8 cellular contexts compared by ENCODE assay signal in the genomic region with DNA sequence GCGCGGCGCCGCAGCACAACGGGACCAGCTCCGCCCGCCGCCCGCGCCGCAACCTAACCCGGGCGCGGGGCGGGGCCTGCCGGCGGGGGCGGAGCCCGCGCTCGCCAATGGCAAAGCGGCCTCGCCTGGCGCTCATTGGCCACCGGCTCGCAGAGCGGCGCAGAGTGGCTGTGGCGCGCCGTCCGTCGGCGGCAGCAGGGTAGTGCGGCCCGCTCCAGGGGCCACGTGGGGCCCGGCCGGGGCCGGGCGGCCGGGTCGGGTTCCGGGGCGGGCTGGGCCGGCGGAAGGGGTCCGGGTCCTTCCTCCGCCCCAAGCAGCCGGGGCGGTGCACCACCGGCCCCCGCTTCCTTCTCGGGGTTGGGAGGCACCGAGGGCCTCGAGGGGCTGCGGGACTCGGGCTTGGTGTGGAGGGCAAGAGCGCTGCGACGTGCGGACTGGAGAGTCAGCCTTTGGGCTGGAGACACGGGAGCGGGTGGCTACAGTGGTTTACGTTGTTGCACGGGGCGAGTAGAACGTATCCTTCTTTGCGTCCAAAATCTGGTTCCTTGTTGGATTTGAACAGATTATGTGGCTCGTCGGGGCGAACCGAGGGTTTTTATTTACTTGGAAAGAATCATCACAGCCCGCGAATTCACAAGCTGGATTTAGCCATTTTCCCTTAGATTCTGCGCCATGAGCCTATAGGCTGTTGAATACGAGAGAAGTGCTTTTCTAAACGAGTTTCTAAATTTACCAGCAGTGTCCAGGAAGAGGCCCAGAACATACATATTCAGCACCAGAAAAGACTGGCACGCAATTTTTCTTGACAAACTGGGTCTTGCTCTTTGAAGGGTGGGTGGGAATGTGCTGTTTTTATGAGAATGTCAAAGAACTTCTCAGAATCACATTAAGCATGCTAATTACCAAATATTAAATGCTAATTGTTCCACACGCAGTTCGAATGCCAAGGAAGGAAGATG. TPM values are rescaled to one million over a fixed set of nuclear protein-coding genes. Genes with fewer than 3 reads are reported as not detected.
DNase-seq lines count a peak whose midpoint lies in the region; ATAC-seq and TF ChIP-seq lines count a peak whose summit lies in the region.

TSS of gene SRM (minus strand) at position 29 of the 959 bp plus-strand sequence. CDS start 75 bp downstream, outside the sequence.

- H3K9me3 ChIP-seq in neural cell (ENCODE audit: low read length): no peaks in the 10 kb centered on the region

- H3K4me1 Mint-ChIP-seq in stimulated activated naive CD8-positive, alpha-beta T cell treated with anti-CD3 and anti-CD28 coated beads, Interleukin-15, amount 100 ng/mL, for 72 hours: peaks cover 70% of the 10 kb centered on the region

- no peaks in the 10 kb centered on the region for H3K27me3 ChIP-seq in H7 (ENCODE audit: control insufficient read depth, insufficient read depth, low read length)
- H3K27me3 ChIP-seq in neural cell (ENCODE audit: insufficient read depth, low read depth, low read length): no peaks in the 10 kb centered on the region

- peak; percentile 92 for ATAC-seq in stimulated activated naive CD8-positive, alpha-beta T cell treated with anti-CD3 and anti-CD28 coated beads, Interleukin-15, amount 100 ng/mL, for 72 hours

- H3K9me2 ChIP-seq in neural cell (ENCODE audit: insufficient read depth, low read length): no peaks in the 10 kb centered on the region

- no peaks in the 10 kb centered on the region for H4K20me1 ChIP-seq in neural cell (ENCODE audit: insufficient read depth)

- TF ChIP-seq CTCF in neural cell (IDR thresholded peaks at IDR 0.05; ENCODE audit: poor library complexity, severe bottlenecking): peak; percentile 75

- peaks cover 7% of the 10 kb centered on the region for H3K79me2 ChIP-seq in neural cell (replicated peaks; ENCODE audit: insufficient read depth, low read length)

- peak within 1 kb of the TSS; percentile 96 to 97 for H3K4me3 Mint-ChIP-seq in stimulated activated naive CD8-positive, alpha-beta T cell treated with anti-CD3 and anti-CD28 coated beads, Interleukin-15, amount 100 ng/mL, for 72 hours

- H3F3A ChIP-seq in neural cell (ENCODE audit: insufficient read depth, low read length, poor library complexity, severe bottlenecking): no peaks in the 10 kb centered on the region

- H3K4me2 ChIP-seq in neural cell (ENCODE audit: low read length): peak within 1 kb of the TSS; percentile 59

- H2AFZ ChIP-seq in neural cell (ENCODE audit: low read depth, low read length): peak within 1 kb of the TSS; percentile 70

- H3K27me3 Mint-ChIP-seq in stimulated activated naive CD8-positive, alpha-beta T cell treated with anti-CD3 and anti-CD28 coated beads, Interleukin-15, amount 100 ng/mL, for 72 hours: no peaks in the 10 kb centered on the region

- H3K36me3 ChIP-seq in H7 (replicated peaks; ENCODE audit: control insufficient read depth, insufficient read depth, low read length) (peaks cover 20% of the 10 kb centered on the region), neural cell (ENCODE audit: insufficient read depth, low read length) (peaks cover 9% of the 10 kb centered on the region)

- peak; percentile 89 for DNase-seq in ELR (ENCODE audit: low read depth)
- peak; percentile 100 for DNase-seq in H7
- DNase-seq in M059J (ENCODE audit: low read depth): peak; percentile 89
- DNase-seq in SHP77 treated with DMSO at 0.1 percent for 48 hours (lab: John Stamatoyannopoulos, UW): peak; percentile 55
- peak; percentile 87 for DNase-seq in activated gamma-delta T cell (lab: John Stamatoyannopoulos, UW)
- DNase-seq in fibroblast of the conjunctiva (ENCODE audit: low read depth): peak; percentile 73
- DNase-seq in stimulated activated naive CD8-positive, alpha-beta T cell treated with anti-CD3 and anti-CD28 coated beads, Interleukin-15, amount 100 ng/mL, for 72 hours: peak; percentile 92 to 93

- no peaks in the 10 kb centered on the region for H3K9me3 Mint-ChIP-seq in stimulated activated naive CD8-positive, alpha-beta T cell treated with anti-CD3 and anti-CD28 coated beads, Interleukin-15, amount 100 ng/mL, for 72 hours

- peak within 1 kb of the TSS; percentile 97 for H3K27ac Mint-ChIP-seq in stimulated activated naive CD8-positive, alpha-beta T cell treated with anti-CD3 and anti-CD28 coated beads, Interleukin-15, amount 100 ng/mL, for 72 hours

- H3K9ac ChIP-seq in neural cell (ENCODE audit: low read length): peak within 1 kb of the TSS; percentile 74

- H3K4me3 ChIP-seq in H7 (ENCODE audit: insufficient read depth, low read depth, low read length) (peak within 1 kb of the TSS; percentile 98), neural cell (ENCODE audit: low read length) (peak within 1 kb of the TSS; percentile 87)

- peak; percentile 56 for TF ChIP-seq RAD21 in neural cell (conservative IDR thresholded peaks at IDR 0.05)

- peak within 1 kb of the TSS; percentile 56 for H3K27ac ChIP-seq in neural cell (ENCODE audit: low read length)

- TF ChIP-seq EP300 in neural cell (conservative IDR thresholded peaks at IDR 0.05; ENCODE audit: poor library complexity, severe bottlenecking): peak; percentile 21

TF ChIP-seq in neural cell, 6 proteins besides CTCF, POLR2A, EP300 and RAD21:
- TF ChIP-seq MXI1 (conservative IDR thresholded peaks at IDR 0.05; ENCODE audit: poor library complexity, severe bottlenecking): peak; percentile 81
- peak; percentile 69 for TF ChIP-seq SMC3 (conservative IDR thresholded peaks at IDR 0.05; ENCODE audit: poor library complexity)
- TF ChIP-seq EZH2 (IDR thresholded peaks at IDR 0.05; ENCODE audit: borderline replicate concordance, insufficient read depth, low read length, poor library complexity, severe bottlenecking): no peak
TF ChIP-seq in neural cell: peak in this region for 2.

RNA-seq across cellular contexts. Expression of gene SRM, which starts in this region (rescaled TPM):
- total RNA-seq in H7 (2014; rRNA removed; shearing (Covaris generic)): 110 and 111 TPM in 2 replicates
- total RNA-seq in M059J (2014; rRNA removed; shearing (Covaris generic)): 26.0 and 83.2 TPM in 2 replicates
- polyA plus RNA-seq in neural cell: 22.9 and 23.2 TPM in 2 replicates
- 19.2 and 23.5 TPM in 2 replicates for polyA minus RNA-seq in neural cell

Comparison
In these comparisons a context has a peak if more than half of its experiments do, and no peak if none do; other contexts are left out.
1. Peak in every context shown above with its lines: DNase-seq, ATAC-seq, H3K4me3 ChIP-seq and H3K27ac ChIP-seq.